ENCODE assay signal across 8 cellular contexts in the genomic region with DNA sequence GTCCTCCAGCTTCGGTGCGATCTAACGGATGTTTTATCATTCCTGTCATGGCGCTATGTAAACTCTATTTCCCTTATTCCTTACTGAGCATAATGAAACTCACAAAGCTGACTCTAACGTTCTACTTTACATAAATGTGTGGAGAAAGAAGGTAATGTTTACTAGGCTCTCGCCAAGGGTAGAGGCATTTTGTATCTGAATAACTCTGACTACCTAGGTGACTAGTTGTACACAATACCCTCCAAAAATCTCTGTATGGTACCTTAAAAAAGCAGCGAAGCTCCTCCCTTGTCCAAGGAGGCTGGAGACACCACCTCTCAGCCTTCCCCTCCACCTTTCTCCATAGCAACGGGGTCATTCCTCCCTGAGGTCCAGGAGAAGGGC. TPM values are rescaled to one million over a fixed set of nuclear protein-coding genes. Genes with fewer than 3 reads are reported as not detected.
DNase-seq lines count a peak whose midpoint lies in the region; ATAC-seq and TF ChIP-seq lines count a peak whose summit lies in the region.

No MANE protein-coding gene starts in this region.

- H3K27ac Mint-ChIP-seq in activated CD4-positive, alpha-beta T cell treated with anti-CD3 and anti-CD28 coated beads for 36 hours, result peak overlapping the region; percentile 79
- H3K27ac Mint-ChIP-seq in T-cell, result peak overlapping the region; percentile 84 to 91

- POLR2A ChIA-PET in activated CD4-positive, alpha-beta T cell treated with anti-CD3 and anti-CD28 coated beads for 36 hours (lab: Charles Lee), result no interaction called here
- POLR2A ChIA-PET in T-cell (lab: Charles Lee), result no interaction called here

- H3K36me3 Mint-ChIP-seq in activated CD4-positive, alpha-beta T cell treated with anti-CD3 and anti-CD28 coated beads for 36 hours (ENCODE audit: low read depth), result peaks cover 36% of the 10 kb centered on the region
- peaks cover 36% of the 10 kb centered on the region for H3K36me3 Mint-ChIP-seq in T-cell

- peak overlapping the region; percentile 81 for H3K4me3 Mint-ChIP-seq in activated CD4-positive, alpha-beta T cell treated with anti-CD3 and anti-CD28 coated beads for 36 hours
- H3K4me3 Mint-ChIP-seq in T-cell, result peak overlapping the region; percentile 73 to 88 (median 85)

- CTCF ChIA-PET in activated CD4-positive, alpha-beta T cell treated with anti-CD3 and anti-CD28 coated beads for 36 hours (lab: Charles Lee), result no interaction called here
- CTCF ChIA-PET in T-cell (lab: Charles Lee), result no interaction called here

- peaks cover 4 to 6% of the 10 kb centered on the region in 2 donors for H3K4me1 ChIP-seq in thoracic aorta (ENCODE audit: control insufficient read depth in 1 of 2, low read depth in 2 of 2)

- H3K4me3 ChIP-seq in iPS-18c (ENCODE audit: insufficient read depth, low read depth, low read length) (peak overlapping the region; percentile 94; the same call in 1 of the 2 replicates), thoracic aorta (peak overlapping the region; percentile 78)

- peaks cover 37% of the 10 kb centered on the region for H3K9me3 Mint-ChIP-seq in activated CD4-positive, alpha-beta T cell treated with anti-CD3 and anti-CD28 coated beads for 36 hours (ENCODE audit: low read depth)
- H3K9me3 Mint-ChIP-seq in T-cell, result peaks cover 31 to 48% (median 38%) of the 10 kb centered on the region in 3 donors

- peaks cover 14% of the 10 kb centered on the region for H3K36me3 ChIP-seq in thoracic aorta

- no peak for DNase-seq in activated CD4-positive, alpha-beta T cell treated with anti-CD3 and anti-CD28 coated beads for 36 hours
- no peak for DNase-seq in activated CD4-positive, alpha-beta T cell treated with anti-CD3 and anti-CD28 coated beads for 4 hours
- DNase-seq in T-cell, result no peak
- no peak for DNase-seq in thoracic aorta (ENCODE audit: low spot score)
- no peak for DNase-seq in foreskin melanocyte
- DNase-seq in KG1 (lab: John Stamatoyannopoulos, UW), result no peak
- no peak for DNase-seq in cortex of kidney (lab: John Stamatoyannopoulos, UW)

- ATAC-seq in activated CD4-positive, alpha-beta T cell treated with anti-CD3 and anti-CD28 coated beads for 36 hours, result peak; percentile 54
- ATAC-seq in T-cell (replicated peaks in 1 of 4) (peak in 1 of 4 experiments; percentile 12), thoracic aorta (ENCODE audit: insufficient number of reproducible peaks, low FRiP score, low read depth) (no peak)

- H3K27me3 Mint-ChIP-seq in activated CD4-positive, alpha-beta T cell treated with anti-CD3 and anti-CD28 coated beads for 36 hours, result no peaks in the 10 kb centered on the region
- H3K27me3 Mint-ChIP-seq in T-cell, result no peaks in the 10 kb centered on the region

- intact Hi-C loops in activated CD4-positive, alpha-beta T cell treated with anti-CD3 and anti-CD28 coated beads for 36 hours (cut with DNase I, micrococcal nuclease), result loop anchor here (1.0 kb wide), 8 partner anchors 15 to 188 kb away; a partner anchor contains a TSS

- H3K27me3 ChIP-seq in thoracic aorta (replicated peaks; ENCODE audit: insufficient read depth), result no peaks in the 10 kb centered on the region

- peaks cover 12% of the 10 kb centered on the region for H3K4me1 Mint-ChIP-seq in activated CD4-positive, alpha-beta T cell treated with anti-CD3 and anti-CD28 coated beads for 36 hours
- H3K4me1 Mint-ChIP-seq in T-cell, result peaks cover 25 to 27% (median 25%) of the 10 kb centered on the region in 3 donors

- H3K9me3 ChIP-seq in iPS-18c (ENCODE audit: control insufficient read depth, insufficient read depth, low read length) (no peaks in the 10 kb centered on the region), thoracic aorta (peaks cover 22% of the 10 kb centered on the region)

- TF ChIP-seq CTCF in thoracic aorta (IDR thresholded peaks at IDR 0.05), result no peak

- H3K27ac ChIP-seq in thoracic aorta, result no peak overlapping the region

RNA-seq across cellular contexts. Expression of a gene that starts 0.3 kb away (rescaled TPM):
- total RNA-seq in activated CD4-positive, alpha-beta T cell treated with anti-CD3 and anti-CD28 coated beads for 36 hours, result 1 to 10 TPM; 7.1 to 7.2 TPM
- total RNA-seq in T-cell, result 1 to 10 TPM; 3.0 to 9.7 (median 9.2) TPM
- total RNA-seq in thoracic aorta, result 1 to 10 TPM; 3.8 to 7.4 TPM

RNA-seq across cellular contexts. Expression of a gene that starts 14.7 kb away (rescaled TPM):
- total RNA-seq in activated CD4-positive, alpha-beta T cell treated with anti-CD3 and anti-CD28 coated beads for 36 hours, result 1 to 10 TPM; 7.6 to 9.7 TPM
- total RNA-seq in T-cell (10 to 100 TPM; 16.4 to 31.0 (median 22.3) TPM), thoracic aorta (10 to 100 TPM; 18.4 to 43.7 TPM)

RNA-seq across cellular contexts. Expression of a gene that starts 15.4 kb away (rescaled TPM):
- 1 to 10 TPM; 4.6 to 5.3 TPM for total RNA-seq in activated CD4-positive, alpha-beta T cell treated with anti-CD3 and anti-CD28 coated beads for 36 hours
- total RNA-seq in T-cell, result 10 to 100 TPM in 2 of 5 donors, 1 to 10 TPM in 3; 4.9 to 10.6 (median 8.2) TPM
- 10 to 100 TPM in 1 of 2 donors, 1 to 10 TPM in 1; 5.4 to 29.2 TPM for total RNA-seq in thoracic aorta

RNA-seq across cellular contexts. Expression of a gene that starts 20.7 kb away (rescaled TPM):
- total RNA-seq in activated CD4-positive, alpha-beta T cell treated with anti-CD3 and anti-CD28 coated beads for 36 hours, result 1 to 10 TPM; 3.3 to 3.7 TPM
- total RNA-seq in T-cell (10 to 100 TPM in 3 of 5 donors, 1 to 10 TPM in 2; 5.6 to 11.1 (median 10.0) TPM), thoracic aorta (1 to 10 TPM; 1.6 to 4.1 TPM)

RNA-seq across cellular contexts. Expression of a gene that starts 33.6 kb away (rescaled TPM):
- total RNA-seq in activated CD4-positive, alpha-beta T cell treated with anti-CD3 and anti-CD28 coated beads for 36 hours, result 1 to 10 TPM; 8.9 to 9.5 TPM
- total RNA-seq in T-cell (10 to 100 TPM; 30.7 to 40.5 (median 34.7) TPM), thoracic aorta (10 to 100 TPM; 12.5 to 15.7 TPM)
